8 cellular contexts compared by ENCODE assay signal in the genomic region with DNA sequence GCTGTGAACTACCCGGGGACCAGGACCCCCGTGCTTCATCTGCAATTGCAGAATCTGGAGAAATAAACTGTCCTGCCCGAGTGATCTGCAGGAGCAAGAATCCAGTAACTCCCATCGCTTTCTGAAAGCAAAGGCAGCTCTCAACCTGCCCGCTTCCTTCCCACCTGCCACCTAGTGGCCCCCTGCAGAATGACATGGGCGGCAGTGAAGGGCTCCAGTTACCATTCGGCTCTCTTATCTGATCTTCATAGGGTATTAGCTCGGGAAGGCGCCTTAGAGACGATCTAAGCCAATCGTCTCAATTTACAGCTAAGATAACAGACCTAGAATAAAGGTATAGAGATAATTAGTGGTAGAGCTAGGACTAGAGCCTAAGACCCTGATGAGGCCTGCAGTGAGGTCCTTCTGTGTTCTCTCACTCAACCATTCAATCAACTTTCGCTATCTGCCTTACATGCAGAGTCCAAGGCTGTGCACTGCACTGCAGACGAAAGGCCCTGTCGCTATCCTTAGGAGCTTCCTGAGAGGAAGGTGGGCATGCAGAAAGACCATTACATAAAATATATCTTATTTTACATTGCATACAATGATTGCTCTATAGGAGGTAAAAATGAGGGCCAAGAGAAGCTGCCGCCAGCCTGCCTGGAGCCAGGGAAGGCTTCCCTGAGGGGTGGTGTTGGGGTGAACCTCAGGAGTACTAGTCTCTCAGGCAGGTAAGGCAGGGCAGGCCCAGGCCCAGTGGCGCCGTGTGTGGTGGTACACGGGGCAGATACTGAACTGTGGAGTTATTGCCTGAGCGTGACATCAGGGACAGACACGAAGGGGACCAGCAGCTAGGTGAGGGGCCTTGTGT. TPM values are rescaled to one million over a fixed set of nuclear protein-coding genes. Genes with fewer than 3 reads are reported as not detected.
DNase-seq lines count a peak whose midpoint lies in the region; ATAC-seq and TF ChIP-seq lines count a peak whose summit lies in the region.

No MANE protein-coding gene starts in this region.

- H3K27ac ChIP-seq in CD4-positive, alpha-beta memory T cell (ENCODE audit: low read depth, low read length) = no peak overlapping the region
- no peak overlapping the region for H3K27ac ChIP-seq in RWPE1
- no peak overlapping the region for H3K27ac ChIP-seq in osteoblast (ENCODE audit: low read depth, low read length)

- no peak overlapping the region for H3K4me3 ChIP-seq in CD4-positive, alpha-beta memory T cell (ENCODE audit: low read length in 2 of 2)
- H3K4me3 ChIP-seq in fibroblast of villous mesenchyme (ENCODE audit: low read depth, low read length) = no peak overlapping the region
- peak overlapping the region; percentile 22 for H3K4me3 ChIP-seq in osteoblast (ENCODE audit: insufficient read depth, low read length)

- intact Hi-C loops in CD4-positive, alpha-beta memory T cell (cut with micrococcal nuclease) = loop anchor here (1.0 to 10.0 kb wide), 5 partner anchors 94 to 487 kb away; partner anchors contain the start of genes NQO2, RIPK1, TUBB2A and WRNIP1

- POLR2A ChIA-PET in CD4-positive, alpha-beta memory T cell (lab: Charles Lee; ENCODE audit: partially characterized antibody) = interaction anchor here (0.8 to 2.5 kb wide), 7 partner anchors 8 to 263 kb away, joined by 3 to 10 read pairs (median 4); partner anchors contain the start of genes BPHL, PSMG4, RIPK1 and TUBB2A
- POLR2A ChIA-PET in RWPE1 (lab: Yijun Ruan, JAX; ENCODE audit: low non-redundant PET) = interaction anchor here (0.8 kb wide), 1 partner anchor 14 kb away, joined by 5 read pairs; no protein-coding TSS in a partner anchor

- peak overlapping the region; percentile 86 for H2AFZ ChIP-seq in osteoblast (ENCODE audit: low read length)

- H3K9me3 ChIP-seq in CD4-positive, alpha-beta memory T cell (ENCODE audit: control insufficient read depth in 1 of 2, low read length in 2 of 2) = no peaks in the 10 kb centered on the region
- H3K9me3 ChIP-seq in osteoblast (ENCODE audit: low read depth, low read length) = no peaks in the 10 kb centered on the region

- TF ChIP-seq CTCF in RWPE1 (conservative IDR thresholded peaks at IDR 0.05; ENCODE audit: low read depth) (peak; percentile 94), fibroblast of villous mesenchyme (IDR thresholded peaks at IDR 0.05; ENCODE audit: insufficient read depth, low read depth, low read length) (peak; percentile 99), osteoblast (IDR thresholded peaks at IDR 0.05; ENCODE audit: extremely low read depth, low read depth, low read length) (peak; percentile 99)

- CTCF ChIA-PET in CD4-positive, alpha-beta memory T cell (lab: Charles Lee; ENCODE audit: partially characterized antibody) = interaction anchor here (0.6 to 5.9 kb wide), 51 partner anchors 9 to 1728 kb away, joined by 3 to 83 read pairs (median 5); partner anchors contain the start of gene TUBB2A
- CTCF ChIA-PET in RWPE1 (lab: Yijun Ruan, JAX) = interaction anchor here (0.6 to 1.9 kb wide), 21 partner anchors 9 to 267 kb away, joined by 3 to 13 read pairs (median 4); partner anchors contain the start of gene TUBB2A

- H3K4me1 ChIP-seq in CD4-positive, alpha-beta memory T cell (ENCODE audit: insufficient read depth, low read length) = peaks cover 9% of the 10 kb centered on the region
- peaks cover 19% of the 10 kb centered on the region for H3K4me1 ChIP-seq in osteoblast (ENCODE audit: insufficient read depth, low read length)

- H3K27me3 ChIP-seq in CD4-positive, alpha-beta memory T cell (ENCODE audit: insufficient read depth, low read length) = no peaks in the 10 kb centered on the region
- H3K27me3 ChIP-seq in osteoblast (ENCODE audit: insufficient read depth, low read length) = peaks cover 7% of the 10 kb centered on the region

- H3K36me3 ChIP-seq in CD4-positive, alpha-beta memory T cell (ENCODE audit: insufficient read depth, low read length) = no peaks in the 10 kb centered on the region
- no peaks in the 10 kb centered on the region for H3K36me3 ChIP-seq in osteoblast (ENCODE audit: insufficient read depth, low read length)

- H3K9me3 Mint-ChIP-seq in CD4-positive, alpha-beta memory T cell = peaks cover 0 to 1% (median 0%) of the 10 kb centered on the region in 8 donors
- peaks cover 4% of the 10 kb centered on the region for H3K9me3 Mint-ChIP-seq in activated T-helper 17 cell treated with anti-CD3 and anti-CD28 coated beads, Interleukin-2, amount 50 U/mL, for 72 hours

- peak overlapping the region; percentile 68 for H3K4me2 ChIP-seq in osteoblast (ENCODE audit: insufficient read depth, low read length)

- DNase-seq in CD4-positive, alpha-beta memory T cell = peak; percentile 73 to 79 (median 77)
- DNase-seq in M059J (ENCODE audit: low read depth) (peak; percentile 86), RWPE1 (ENCODE audit: low spot score) (peak; percentile 76), fibroblast of villous mesenchyme (ENCODE audit: low read depth) (peak; percentile 84), osteoblast (ENCODE audit: insufficient read length, low spot score, missing footprints) (peak; percentile 99), superior temporal gyrus (ENCODE audit: extremely low spot score) (peak; percentile 93)

- H3K79me2 ChIP-seq in osteoblast (ENCODE audit: insufficient read depth, low read length) = no peaks in the 10 kb centered on the region

- ATAC-seq in GM21447 (IDR thresholded peaks at IDR 0.05; ENCODE audit: unreplicated experiment) = peak; percentile 92
- ATAC-seq in activated T-helper 17 cell treated with anti-CD3 and anti-CD28 coated beads, Interleukin-2, amount 50 U/mL, for 72 hours (replicated peaks) = peak; percentile 93

- H3K27ac Mint-ChIP-seq in CD4-positive, alpha-beta memory T cell = peak overlapping the region in 1 of 7 donors; percentile 1
- H3K27ac Mint-ChIP-seq in activated T-helper 17 cell treated with anti-CD3 and anti-CD28 coated beads, Interleukin-2, amount 50 U/mL, for 72 hours = no peak overlapping the region

- H3K4me1 Mint-ChIP-seq in CD4-positive, alpha-beta memory T cell = peaks cover 4 to 15% (median 6%) of the 10 kb centered on the region in 4 donors
- peaks cover 9% of the 10 kb centered on the region for H3K4me1 Mint-ChIP-seq in activated T-helper 17 cell treated with anti-CD3 and anti-CD28 coated beads, Interleukin-2, amount 50 U/mL, for 72 hours

- H3K4me3 Mint-ChIP-seq in CD4-positive, alpha-beta memory T cell = peak overlapping the region in 5 of 8 donors; percentile 15 to 66 (median 61)
- peak overlapping the region; percentile 54 for H3K4me3 Mint-ChIP-seq in activated T-helper 17 cell treated with anti-CD3 and anti-CD28 coated beads, Interleukin-2, amount 50 U/mL, for 72 hours

- no peaks in the 10 kb centered on the region for H4K20me1 ChIP-seq in osteoblast (ENCODE audit: insufficient read depth, low read length)

- peaks cover 26 to 30% of the 10 kb centered on the region in 2 donors for H3K27me3 Mint-ChIP-seq in CD4-positive, alpha-beta memory T cell
- H3K27me3 Mint-ChIP-seq in activated T-helper 17 cell treated with anti-CD3 and anti-CD28 coated beads, Interleukin-2, amount 50 U/mL, for 72 hours = peaks cover 12% of the 10 kb centered on the region

- H3K36me3 Mint-ChIP-seq in CD4-positive, alpha-beta memory T cell = peaks cover 0 to 4% of the 10 kb centered on the region in 2 donors
- no peaks in the 10 kb centered on the region for H3K36me3 Mint-ChIP-seq in activated T-helper 17 cell treated with anti-CD3 and anti-CD28 coated beads, Interleukin-2, amount 50 U/mL, for 72 hours (ENCODE audit: low read depth)

RNA-seq across cellular contexts. Expression of gene PSMG4, which starts 7.1 kb away (rescaled TPM):
- 10 to 100 TPM; 41.0 to 41.6 TPM for total RNA-seq in CD4-positive, alpha-beta memory T cell
- polyA plus RNA-seq in CD4-positive, alpha-beta memory T cell = 10 to 100 TPM; 52.5 to 63.0 TPM
- 29.9 and 35.1 TPM in 2 replicates for total RNA-seq in M059J (2014; rRNA removed; shearing (Covaris generic))
- 10 to 100 TPM; 17.0 to 24.7 TPM for total RNA-seq in activated T-helper 17 cell treated with anti-CD3 and anti-CD28 coated beads, Interleukin-2, amount 50 U/mL, for 72 hours
- total RNA-seq in fibroblast of villous mesenchyme = 19.9 and 29.0 TPM in 2 replicates
- total RNA-seq in osteoblast = 19.4 and 24.6 TPM in 2 replicates

RNA-seq across cellular contexts. Expression of gene TUBB2B, which starts 24.2 kb away (rescaled TPM):
- total RNA-seq in CD4-positive, alpha-beta memory T cell = not detected
- under 1 TPM; 0.22 to 0.32 TPM for polyA plus RNA-seq in CD4-positive, alpha-beta memory T cell
- 60.1 and 127 TPM in 2 replicates for total RNA-seq in M059J (2014; rRNA removed; shearing (Covaris generic))
- total RNA-seq in activated T-helper 17 cell treated with anti-CD3 and anti-CD28 coated beads, Interleukin-2, amount 50 U/mL, for 72 hours = under 1 TPM in 1 of 2 donors, not detected in 1; 0.35 TPM
- total RNA-seq in fibroblast of villous mesenchyme = 4.8 and 5.2 TPM in 2 replicates
- 5.6 and 9.0 TPM in 2 replicates for total RNA-seq in osteoblast
